In the genomic region with DNA sequence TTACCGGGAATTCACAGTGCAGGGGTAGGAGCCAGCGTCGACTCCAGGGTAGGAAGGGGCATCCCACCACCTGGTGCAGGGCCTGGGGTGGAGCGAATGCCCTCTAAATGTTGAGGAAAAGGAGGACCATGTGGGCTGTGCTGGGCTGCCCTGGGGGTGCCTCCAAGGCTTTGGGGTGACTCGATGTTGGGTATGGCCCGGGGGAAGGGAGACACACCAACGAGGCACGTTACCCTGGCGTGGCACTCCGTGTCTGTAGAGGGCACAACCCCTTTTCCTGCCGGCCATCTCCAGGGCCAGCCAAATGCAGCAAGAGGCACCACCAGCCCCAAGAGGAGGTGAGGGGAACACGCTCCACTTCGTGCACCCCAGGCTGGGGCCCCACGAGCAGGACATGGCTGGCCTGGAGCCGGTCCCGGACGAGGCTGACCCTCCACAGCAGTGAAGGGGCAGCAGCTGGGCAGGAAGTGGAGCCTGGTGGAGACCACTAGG, we compare ENCODE assay signal across 1 cellular context.
TF ChIP-seq lines count a peak whose summit lies in the region.

No MANE protein-coding gene starts in this region.

TF ChIP-seq in GM23338, 12 proteins besides CTCF, POLR2A, EP300 and RAD21:
- TF ChIP-seq, protein P1, sequence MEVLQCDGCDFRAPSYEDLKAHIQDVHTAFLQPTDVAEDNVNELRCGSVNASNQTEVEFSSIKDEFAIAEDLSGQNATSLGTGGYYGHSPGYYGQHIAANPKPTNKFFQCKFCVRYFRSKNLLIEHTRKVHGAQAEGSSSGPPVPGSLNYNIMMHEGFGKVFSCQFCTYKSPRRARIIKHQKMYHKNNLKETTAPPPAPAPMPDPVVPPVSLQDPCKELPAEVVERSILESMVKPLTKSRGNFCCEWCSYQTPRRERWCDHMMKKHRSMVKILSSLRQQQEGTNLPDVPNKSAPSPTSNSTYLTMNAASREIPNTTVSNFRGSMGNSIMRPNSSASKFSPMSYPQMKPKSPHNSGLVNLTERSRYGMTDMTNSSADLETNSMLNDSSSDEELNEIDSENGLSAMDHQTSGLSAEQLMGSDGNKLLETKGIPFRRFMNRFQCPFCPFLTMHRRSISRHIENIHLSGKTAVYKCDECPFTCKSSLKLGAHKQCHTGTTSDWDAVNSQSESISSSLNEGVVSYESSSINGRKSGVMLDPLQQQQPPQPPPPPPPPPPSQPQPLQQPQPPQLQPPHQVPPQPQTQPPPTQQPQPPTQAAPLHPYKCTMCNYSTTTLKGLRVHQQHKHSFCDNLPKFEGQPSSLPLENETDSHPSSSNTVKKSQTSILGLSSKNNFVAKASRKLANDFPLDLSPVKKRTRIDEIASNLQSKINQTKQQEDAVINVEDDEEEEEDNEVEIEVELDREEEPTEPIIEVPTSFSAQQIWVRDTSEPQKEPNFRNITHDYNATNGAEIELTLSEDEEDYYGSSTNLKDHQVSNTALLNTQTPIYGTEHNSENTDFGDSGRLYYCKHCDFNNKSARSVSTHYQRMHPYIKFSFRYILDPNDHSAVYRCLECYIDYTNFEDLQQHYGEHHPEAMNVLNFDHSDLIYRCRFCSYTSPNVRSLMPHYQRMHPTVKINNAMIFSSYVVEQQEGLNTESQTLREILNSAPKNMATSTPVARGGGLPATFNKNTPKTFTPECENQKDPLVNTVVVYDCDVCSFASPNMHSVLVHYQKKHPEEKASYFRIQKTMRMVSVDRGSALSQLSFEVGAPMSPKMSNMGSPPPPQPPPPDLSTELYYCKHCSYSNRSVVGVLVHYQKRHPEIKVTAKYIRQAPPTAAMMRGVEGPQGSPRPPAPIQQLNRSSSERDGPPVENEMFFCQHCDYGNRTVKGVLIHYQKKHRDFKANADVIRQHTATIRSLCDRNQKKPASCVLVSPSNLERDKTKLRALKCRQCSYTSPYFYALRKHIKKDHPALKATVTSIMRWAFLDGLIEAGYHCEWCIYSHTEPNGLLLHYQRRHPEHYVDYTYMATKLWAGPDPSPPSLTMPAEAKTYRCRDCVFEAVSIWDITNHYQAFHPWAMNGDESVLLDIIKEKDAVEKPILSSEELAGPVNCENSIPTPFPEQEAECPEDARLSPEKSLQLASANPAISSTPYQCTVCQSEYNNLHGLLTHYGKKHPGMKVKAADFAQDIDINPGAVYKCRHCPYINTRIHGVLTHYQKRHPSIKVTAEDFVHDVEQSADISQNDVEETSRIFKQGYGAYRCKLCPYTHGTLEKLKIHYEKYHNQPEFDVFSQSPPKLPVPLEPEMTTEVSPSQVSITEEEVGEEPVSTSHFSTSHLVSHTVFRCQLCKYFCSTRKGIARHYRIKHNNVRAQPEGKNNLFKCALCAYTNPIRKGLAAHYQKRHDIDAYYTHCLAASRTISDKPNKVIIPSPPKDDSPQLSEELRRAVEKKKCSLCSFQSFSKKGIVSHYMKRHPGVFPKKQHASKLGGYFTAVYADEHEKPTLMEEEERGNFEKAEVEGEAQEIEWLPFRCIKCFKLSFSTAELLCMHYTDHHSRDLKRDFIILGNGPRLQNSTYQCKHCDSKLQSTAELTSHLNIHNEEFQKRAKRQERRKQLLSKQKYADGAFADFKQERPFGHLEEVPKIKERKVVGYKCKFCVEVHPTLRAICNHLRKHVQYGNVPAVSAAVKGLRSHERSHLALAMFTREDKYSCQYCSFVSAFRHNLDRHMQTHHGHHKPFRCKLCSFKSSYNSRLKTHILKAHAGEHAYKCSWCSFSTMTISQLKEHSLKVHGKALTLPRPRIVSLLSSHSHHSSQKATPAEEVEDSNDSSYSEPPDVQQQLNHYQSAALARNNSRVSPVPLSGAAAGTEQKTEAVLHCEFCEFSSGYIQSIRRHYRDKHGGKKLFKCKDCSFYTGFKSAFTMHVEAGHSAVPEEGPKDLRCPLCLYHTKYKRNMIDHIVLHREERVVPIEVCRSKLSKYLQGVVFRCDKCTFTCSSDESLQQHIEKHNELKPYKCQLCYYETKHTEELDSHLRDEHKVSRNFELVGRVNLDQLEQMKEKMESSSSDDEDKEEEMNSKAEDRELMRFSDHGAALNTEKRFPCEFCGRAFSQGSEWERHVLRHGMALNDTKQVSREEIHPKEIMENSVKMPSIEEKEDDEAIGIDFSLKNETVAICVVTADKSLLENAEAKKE (CRISPR knock-in tag; IDR thresholded peaks at IDR 0.05), result no peak
- TF ChIP-seq, protein P2, sequence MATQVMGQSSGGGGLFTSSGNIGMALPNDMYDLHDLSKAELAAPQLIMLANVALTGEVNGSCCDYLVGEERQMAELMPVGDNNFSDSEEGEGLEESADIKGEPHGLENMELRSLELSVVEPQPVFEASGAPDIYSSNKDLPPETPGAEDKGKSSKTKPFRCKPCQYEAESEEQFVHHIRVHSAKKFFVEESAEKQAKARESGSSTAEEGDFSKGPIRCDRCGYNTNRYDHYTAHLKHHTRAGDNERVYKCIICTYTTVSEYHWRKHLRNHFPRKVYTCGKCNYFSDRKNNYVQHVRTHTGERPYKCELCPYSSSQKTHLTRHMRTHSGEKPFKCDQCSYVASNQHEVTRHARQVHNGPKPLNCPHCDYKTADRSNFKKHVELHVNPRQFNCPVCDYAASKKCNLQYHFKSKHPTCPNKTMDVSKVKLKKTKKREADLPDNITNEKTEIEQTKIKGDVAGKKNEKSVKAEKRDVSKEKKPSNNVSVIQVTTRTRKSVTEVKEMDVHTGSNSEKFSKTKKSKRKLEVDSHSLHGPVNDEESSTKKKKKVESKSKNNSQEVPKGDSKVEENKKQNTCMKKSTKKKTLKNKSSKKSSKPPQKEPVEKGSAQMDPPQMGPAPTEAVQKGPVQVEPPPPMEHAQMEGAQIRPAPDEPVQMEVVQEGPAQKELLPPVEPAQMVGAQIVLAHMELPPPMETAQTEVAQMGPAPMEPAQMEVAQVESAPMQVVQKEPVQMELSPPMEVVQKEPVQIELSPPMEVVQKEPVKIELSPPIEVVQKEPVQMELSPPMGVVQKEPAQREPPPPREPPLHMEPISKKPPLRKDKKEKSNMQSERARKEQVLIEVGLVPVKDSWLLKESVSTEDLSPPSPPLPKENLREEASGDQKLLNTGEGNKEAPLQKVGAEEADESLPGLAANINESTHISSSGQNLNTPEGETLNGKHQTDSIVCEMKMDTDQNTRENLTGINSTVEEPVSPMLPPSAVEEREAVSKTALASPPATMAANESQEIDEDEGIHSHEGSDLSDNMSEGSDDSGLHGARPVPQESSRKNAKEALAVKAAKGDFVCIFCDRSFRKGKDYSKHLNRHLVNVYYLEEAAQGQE (IDR thresholded peaks at IDR 0.05; ENCODE audit: unreplicated experiment), result no peak
- TF ChIP-seq EZH2 (IDR thresholded peaks at IDR 0.05; ENCODE audit: low read depth, unreplicated experiment) (no peak), CREB1 (CRISPR knock-in tag; IDR thresholded peaks at IDR 0.05; ENCODE audit: low read depth) (no peak), JUNB (IDR thresholded peaks at IDR 0.05; ENCODE audit: unreplicated experiment) (no peak), ZNF114 (CRISPR knock-in tag; IDR thresholded peaks at IDR 0.05) (no peak), NANOG (IDR thresholded peaks at IDR 0.05; ENCODE audit: borderline replicate concordance) (no peak), STAT1 (IDR thresholded peaks at IDR 0.05; ENCODE audit: unreplicated experiment) (no peak), POLR2AphosphoS5 (IDR thresholded peaks at IDR 0.05; ENCODE audit: low read depth) (no peak), ZNF331 (CRISPR knock-in tag; IDR thresholded peaks at IDR 0.05; ENCODE audit: low read depth) (no peak), EZH2phosphoT487 (IDR thresholded peaks at IDR 0.05; ENCODE audit: unreplicated experiment) (no peak)
- TF ChIP-seq, protein P3, sequence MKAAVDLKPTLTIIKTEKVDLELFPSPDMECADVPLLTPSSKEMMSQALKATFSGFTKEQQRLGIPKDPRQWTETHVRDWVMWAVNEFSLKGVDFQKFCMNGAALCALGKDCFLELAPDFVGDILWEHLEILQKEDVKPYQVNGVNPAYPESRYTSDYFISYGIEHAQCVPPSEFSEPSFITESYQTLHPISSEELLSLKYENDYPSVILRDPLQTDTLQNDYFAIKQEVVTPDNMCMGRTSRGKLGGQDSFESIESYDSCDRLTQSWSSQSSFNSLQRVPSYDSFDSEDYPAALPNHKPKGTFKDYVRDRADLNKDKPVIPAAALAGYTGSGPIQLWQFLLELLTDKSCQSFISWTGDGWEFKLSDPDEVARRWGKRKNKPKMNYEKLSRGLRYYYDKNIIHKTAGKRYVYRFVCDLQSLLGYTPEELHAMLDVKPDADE (IDR thresholded peaks at IDR 0.05), result no peak
TF ChIP-seq in GM23338: peak in this region for 0.
